In genomic region chr13:30744686-30745085, GRCh38 we compare ENCODE assay signal across 13 cellular contexts. TPM values are rescaled to one million over a fixed set of nuclear protein-coding genes. Genes with fewer than 3 reads are reported as not detected.
A peak's percentile ranks its signal among the peaks of the same experiment; 100 is the strongest.
DNase-seq lines count a peak whose midpoint lies in the region; ATAC-seq, FAIRE-seq and TF ChIP-seq lines count a peak whose summit lies in the region.
"Had no signal": no experiment of that assay in that cellular context is flagged by ENCODE, and none has a peak within 500 bp of the region (broad histone marks: within the 10 kb centered on the region; RNA-seq: fewer than 3 reads in every experiment).

No MANE protein-coding gene starts in this region.

- H3K27me3 ChIP-seq in RWPE2 (ENCODE audit: insufficient read depth, poor library complexity, severe bottlenecking) (no peaks in the 10 kb centered on the region), left lung (no peaks in the 10 kb centered on the region), right cardiac atrium (ENCODE audit: control insufficient read depth, insufficient read depth) (no peaks in the 10 kb centered on the region)
- H3K27me3 ChIP-seq: uterus had no signal

- H3K4me3 Mint-ChIP-seq in stimulated activated naive CD8-positive, alpha-beta T cell treated with anti-CD3 and anti-CD28 coated beads, Interleukin-15, Interleukin-2, amounts not matched to agents 100 ng/mL and 50 ng/mL, for 24 hours: peak overlapping the region; percentile 8
- H3K4me3 Mint-ChIP-seq: GM23338 had no signal

- H3K9me3 Mint-ChIP-seq in stimulated activated naive CD8-positive, alpha-beta T cell treated with anti-CD3 and anti-CD28 coated beads, Interleukin-15, Interleukin-2, amounts not matched to agents 100 ng/mL and 50 ng/mL, for 24 hours: no peaks in the 10 kb centered on the region
- H3K9me3 Mint-ChIP-seq: GM23338 had no signal

- no peaks in the 10 kb centered on the region for H3K27me3 Mint-ChIP-seq in stimulated activated naive CD8-positive, alpha-beta T cell treated with anti-CD3 and anti-CD28 coated beads, Interleukin-15, Interleukin-2, amounts not matched to agents 100 ng/mL and 50 ng/mL, for 24 hours

- H3K9me3 ChIP-seq in RWPE2 (ENCODE audit: severe bottlenecking) (no peaks in the 10 kb centered on the region), left lung (no peaks in the 10 kb centered on the region), right cardiac atrium (ENCODE audit: control insufficient read depth, low read length) (no peaks in the 10 kb centered on the region)
- H3K9me3 ChIP-seq: mucosa of descending colon, uterus had no signal

- H3K36me3 Mint-ChIP-seq in stimulated activated naive CD8-positive, alpha-beta T cell treated with anti-CD3 and anti-CD28 coated beads, Interleukin-15, Interleukin-2, amounts not matched to agents 100 ng/mL and 50 ng/mL, for 24 hours (ENCODE audit: low read depth): peaks cover 22% of the 10 kb centered on the region

- 94% methylated on average over 4 of the region's 4 CpGs for WGBS in right cardiac atrium

- TF ChIP-seq CTCF in RWPE2 (IDR thresholded peaks at IDR 0.05; ENCODE audit: poor library complexity, severe bottlenecking) (no peak), left lung (IDR thresholded peaks at IDR 0.05) (no peak)

- H3K4me1 ChIP-seq in RWPE2 (ENCODE audit: insufficient read depth, poor library complexity, severe bottlenecking): peaks cover 41% of the 10 kb centered on the region
- peaks cover 30 to 95% of the 10 kb centered on the region in 2 donors for H3K4me1 ChIP-seq in left lung
- peaks cover 8% of the 10 kb centered on the region for H3K4me1 ChIP-seq in right cardiac atrium (ENCODE audit: control insufficient read depth, insufficient read depth, low read length)
- H3K4me1 ChIP-seq: uterus had no signal

- H3K27ac ChIP-seq in RWPE2 (ENCODE audit: poor library complexity, severe bottlenecking): peak overlapping the region; percentile 97
- peak overlapping the region; percentile 41 to 83 for H3K27ac ChIP-seq in left lung
- H3K27ac ChIP-seq in right cardiac atrium (ENCODE audit: low read length): no peak overlapping the region

- DNase-seq in stimulated activated naive CD8-positive, alpha-beta T cell treated with anti-CD3 and anti-CD28 coated beads, Interleukin-15, Interleukin-2, amounts not matched to agents 100 U/mL and 50 U/mL, for 24 hours: no peak
- DNase-seq in RWPE2 (ENCODE audit: low spot score) (no peak), left lung (no peak), HTR-8/SVneo (ENCODE audit: insufficient read length, low spot score) (no peak), right cardiac atrium (no peak)
- DNase-seq: NCI-H187 had no signal

- H3K36me3 ChIP-seq in RWPE2 (ENCODE audit: low read depth) (no peaks in the 10 kb centered on the region), left lung (peaks cover 0 to 21% of the 10 kb centered on the region in 2 donors)
- H3K36me3 ChIP-seq: uterus had no signal

- peaks cover 62% of the 10 kb centered on the region for H3K4me1 Mint-ChIP-seq in stimulated activated naive CD8-positive, alpha-beta T cell treated with anti-CD3 and anti-CD28 coated beads, Interleukin-15, Interleukin-2, amounts not matched to agents 100 ng/mL and 50 ng/mL, for 24 hours (ENCODE audit: low read depth)

- ATAC-seq in stimulated activated naive CD8-positive, alpha-beta T cell treated with anti-CD3 and anti-CD28 coated beads, Interleukin-15, Interleukin-2, amounts not matched to agents 100 U/mL and 50 U/mL, for 24 hours: no peak
- ATAC-seq in RWPE2 (ENCODE audit: low read depth) (no peak), left lung (no peak), GM21529 (IDR thresholded peaks at IDR 0.05; ENCODE audit: unreplicated experiment) (no peak), HG02981 (IDR thresholded peaks at IDR 0.05; ENCODE audit: unreplicated experiment) (no peak), right cardiac atrium (no peak)
- ATAC-seq: GM23338 had no signal

- intact Hi-C loops in left lung (cut with DNase I) (no loop called here), right cardiac atrium (cut with DNase I) (no loop called here)

- no peak overlapping the region for H3K27ac Mint-ChIP-seq in stimulated activated naive CD8-positive, alpha-beta T cell treated with anti-CD3 and anti-CD28 coated beads, Interleukin-15, Interleukin-2, amounts not matched to agents 100 ng/mL and 50 ng/mL, for 24 hours
- H3K27ac Mint-ChIP-seq: GM23338 had no signal

- no peak overlapping the region for H3K4me3 ChIP-seq in RWPE2 (ENCODE audit: severe bottlenecking)
- H3K4me3 ChIP-seq in left lung: no peak overlapping the region
- H3K4me3 ChIP-seq in right cardiac atrium (ENCODE audit: low read length): no peak overlapping the region
- H3K4me3 ChIP-seq: GM23338, mucosa of descending colon, uterus had no signal

- FAIRE-seq in HTR-8/SVneo (lab: Jason Lieb, UNC): no peak
- FAIRE-seq: bronchial epithelial cell had no signal

RNA-seq across cellular contexts. Expression of gene ALOX5AP, which starts 9.3 kb away (rescaled TPM):
- total RNA-seq in left lung (100 to 1,000 TPM in 1 of 2 donors, 10 to 100 TPM in 1; 76.3 to 201 TPM), right cardiac atrium (10 to 100 TPM in 1 of 4 donors, 1 to 10 TPM in 3; 3.3 to 12.4 (median 8.2) TPM)
- 1.9 TPM for polyA plus RNA-seq in right cardiac atrium
- total RNA-seq: bronchial epithelial cell, GM23338 had no signal

Comparison
In these comparisons a context has a peak if more than half of its experiments do, and no peak if none do; other contexts are left out.
1. RNA of gene ALOX5AP, which starts 9.3 kb away (total RNA-seq): 76.3 to 201 TPM in left lung; 3.3 to 12.4 TPM in right cardiac atrium; every median in the first group is over 4 times any median in the second.